ENCODE assay signal across 8 cellular contexts in genomic region chr22:42930810-42931420, GRCh38.
DNase-seq lines count a peak whose midpoint lies in the region; ATAC-seq and TF ChIP-seq lines count a peak whose summit lies in the region.

No MANE protein-coding gene starts in this region.

- H3K27me3 ChIP-seq in Peyer's patch (no peaks in the 10 kb centered on the region), heart right ventricle (no peaks in the 10 kb centered on the region), thoracic aorta (replicated peaks; ENCODE audit: insufficient read depth) (no peaks in the 10 kb centered on the region)

- ATAC-seq in activated CD4-positive, CD25-positive, alpha-beta regulatory T cell treated with anti-CD3 and anti-CD28 coated beads, Interleukin-2, amount 50 U/mL, for 24 hours, result peak; percentile 42
- peak; percentile 4 to 62 (median 52) for ATAC-seq in heart right ventricle
- ATAC-seq in thoracic aorta (ENCODE audit: insufficient number of reproducible peaks, low FRiP score, low read depth), result no peak
- no peak for ATAC-seq in GM21390 (IDR thresholded peaks at IDR 0.05; ENCODE audit: unreplicated experiment)

- WGBS in heart right ventricle, 2 donors, result 46 to 50% methylated on average over 9 of the region's 9 CpGs

- H3K4me3 ChIP-seq in Peyer's patch (no peak overlapping the region), heart right ventricle (peak overlapping the region in 1 of 10 donors; percentile 1), thoracic aorta (peak overlapping the region; percentile 34)

- intact Hi-C loops in heart right ventricle (cut with DNase I), result no loop called here

- DNase-seq in activated CD4-positive, CD25-positive, alpha-beta regulatory T cell treated with anti-CD3 and anti-CD28 coated beads, Interleukin-2, amount 50 U/mL, for 72 hours, result no peak
- DNase-seq in Peyer's patch (peak in 1 of 3 donors; percentile 53), heart right ventricle (peak; percentile 36 to 57), thoracic aorta (ENCODE audit: low spot score) (no peak), amygdala (lab: John Stamatoyannopoulos, UW) (no peak), Ammon's horn (ENCODE audit: low spot score) (no peak)

- TF ChIP-seq CTCF in Peyer's patch (IDR thresholded peaks at IDR 0.05) (peak in 3 of 6 experiments; percentile 6 to 43 (median 21)), heart right ventricle (IDR thresholded peaks at IDR 0.05) (peak in 5 of 9 donors; percentile 11 to 46 (median 40)), thoracic aorta (IDR thresholded peaks at IDR 0.05) (no peak)

- H3K4me1 ChIP-seq in Peyer's patch (peaks cover 0 to 77% (median 20%) of the 10 kb centered on the region in 4 donors), heart right ventricle (peaks cover 57 to 100% (median 95%) of the 10 kb centered on the region in 9 donors), thoracic aorta (ENCODE audit: control insufficient read depth in 1 of 2, low read depth in 2 of 2) (peaks cover 82 to 98% of the 10 kb centered on the region in 2 donors)

- no peak for TF ChIP-seq POLR2A in Peyer's patch (IDR thresholded peaks at IDR 0.05)

- H3K27ac ChIP-seq in Peyer's patch (peak overlapping the region; percentile 62 to 93 (median 74)), heart right ventricle (peak overlapping the region; percentile 80 to 91 (median 86)), thoracic aorta (peak overlapping the region; percentile 94 to 97)

- H3K36me3 ChIP-seq in Peyer's patch (no peaks in the 10 kb centered on the region), heart right ventricle (no peaks in the 10 kb centered on the region), thoracic aorta (no peaks in the 10 kb centered on the region)

- H3K9me3 ChIP-seq in Peyer's patch, result no peaks in the 10 kb centered on the region
- no peaks in the 10 kb centered on the region for H3K9me3 ChIP-seq in heart right ventricle
- H3K9me3 ChIP-seq in thoracic aorta, result no peaks in the 10 kb centered on the region

Comparison
In these comparisons a context has a peak if more than half of its experiments do, and no peak if none do; other contexts are left out.
1. ATAC-seq: peak in activated CD4-positive, CD25-positive, alpha-beta regulatory T cell treated with anti-CD3 and anti-CD28 coated beads, Interleukin-2, amount 50 U/mL, for 24 hours (2 of 2) and heart right ventricle (8 of 8); none in thoracic aorta (single experiment) and GM21390 (single experiment).
2. DNase-seq: peak in heart right ventricle (2 of 2); none in activated CD4-positive, CD25-positive, alpha-beta regulatory T cell treated with anti-CD3 and anti-CD28 coated beads, Interleukin-2, amount 50 U/mL, for 72 hours (single experiment), thoracic aorta (single experiment), amygdala (0 of 56) and Ammon's horn (single experiment).
3. Peak in every context shown above with its lines, with median percentiles within 50 percentile points of each other: H3K27ac ChIP-seq.